ENCODE assay signal across 1 cellular context in the genomic region with DNA sequence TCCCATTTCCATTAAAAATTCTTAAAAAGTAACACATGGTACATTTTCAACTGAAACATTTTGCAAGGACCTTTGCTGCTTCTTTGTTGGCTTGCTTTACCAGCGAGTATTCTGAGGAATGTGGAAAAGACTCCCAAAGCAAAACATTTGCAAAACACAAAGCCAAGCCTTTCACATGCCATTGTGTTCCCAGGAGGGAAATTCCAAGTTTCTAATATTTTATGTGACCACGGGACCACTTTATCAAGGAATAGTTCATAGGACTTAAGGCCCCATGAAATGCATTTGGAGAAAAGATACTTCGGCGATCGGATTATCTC.
TF ChIP-seq lines count a peak whose summit lies in the region.

No MANE protein-coding gene starts in this region.

TF ChIP-seq in endothelial cell of umbilical vein, 7 proteins besides CTCF, POLR2A, EP300 and RAD21:
- TF ChIP-seq GATA2 (IDR thresholded peaks at IDR 0.05; ENCODE audit: insufficient read depth, insufficient read length, low read depth, low read length) (no peak), FOS (IDR thresholded peaks at IDR 0.05; ENCODE audit: borderline replicate concordance, insufficient read depth, low read length) (no peak), MYC (IDR thresholded peaks at IDR 0.05; ENCODE audit: low read depth, low read length) (no peak), EZH2 (IDR thresholded peaks at IDR 0.05; ENCODE audit: borderline replicate concordance, low read depth, low read length, severe bottlenecking) (no peak), MAX (IDR thresholded peaks at IDR 0.05; ENCODE audit: insufficient read depth, insufficient read length) (no peak), POLR2AphosphoS5 (IDR thresholded peaks at IDR 0.05; ENCODE audit: insufficient read depth, low read depth, low read length) (no peak), JUN (IDR thresholded peaks at IDR 0.05; ENCODE audit: borderline replicate concordance, insufficient read depth, insufficient read length, low read depth) (no peak)
